19 cellular contexts compared by ENCODE assay signal in the genomic region with DNA sequence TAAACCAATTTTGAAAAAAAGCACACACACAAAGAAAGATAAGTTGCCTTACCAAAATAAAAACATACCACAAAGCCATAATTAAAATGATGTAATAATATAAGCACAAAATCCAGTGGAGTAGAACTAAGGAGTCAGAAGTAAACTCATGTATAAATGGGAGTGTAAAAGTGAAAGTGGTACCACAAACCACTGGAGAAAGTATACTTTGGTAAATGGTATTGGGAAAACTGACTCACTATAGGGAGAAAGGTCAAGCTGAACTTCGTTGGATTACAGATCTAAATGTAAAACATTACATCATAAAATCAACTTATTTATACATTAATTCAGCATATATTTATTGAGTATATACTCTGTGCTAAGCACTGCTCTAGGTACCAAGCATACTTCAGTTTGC. TPM values are rescaled to one million over a fixed set of nuclear protein-coding genes. Genes with fewer than 3 reads are reported as not detected.
A peak's percentile ranks its signal among the peaks of the same experiment; 100 is the strongest.
DNase-seq lines count a peak whose midpoint lies in the region; FAIRE-seq and TF ChIP-seq lines count a peak whose summit lies in the region.
"Had no signal": no experiment of that assay in that cellular context is flagged by ENCODE, and none has a peak within 500 bp of the region (broad histone marks: within the 10 kb centered on the region; RNA-seq: fewer than 3 reads in every experiment).

No MANE protein-coding gene starts in this region.

- H2BK12ac ChIP-seq in mesenchymal stem cell (ENCODE audit: low read length in 2 of 2), result no peak overlapping the region

- H3K9ac ChIP-seq in astrocyte (ENCODE audit: low read length) (no peak overlapping the region), mesenchymal stem cell (ENCODE audit: low read length) (no peak overlapping the region)

- no peaks in the 10 kb centered on the region for H3K4me1 ChIP-seq in astrocyte (ENCODE audit: insufficient read depth, low read length)
- no peaks in the 10 kb centered on the region for H3K4me1 ChIP-seq in mesenchymal stem cell (ENCODE audit: control insufficient read depth, insufficient read depth, low read depth, low read length)
- H3K4me1 ChIP-seq: A549 had no signal

- H3K14ac ChIP-seq in mesenchymal stem cell (ENCODE audit: low read length in 2 of 2), result no peak overlapping the region

- no peaks in the 10 kb centered on the region for H3K36me3 ChIP-seq in astrocyte (ENCODE audit: insufficient read depth, low read length)
- H3K36me3 ChIP-seq in mesenchymal stem cell (ENCODE audit: control insufficient read depth in 1 of 2, insufficient read depth in 2 of 2, low read depth in 1 of 2, low read length in 2 of 2), result no peaks in the 10 kb centered on the region

- H2AK5ac ChIP-seq in mesenchymal stem cell (ENCODE audit: low read length, severe bottlenecking), result no peak overlapping the region

- no peak for FAIRE-seq in astrocyte (lab: Jason Lieb, UNC)
- FAIRE-seq: A549, H54 had no signal

- no peak overlapping the region for H3K23ac ChIP-seq in mesenchymal stem cell (ENCODE audit: low read length in 2 of 2)

- H2AFZ ChIP-seq in astrocyte (ENCODE audit: low read depth, low read length) (no peak overlapping the region), mesenchymal stem cell (ENCODE audit: low read depth, low read length) (no peak overlapping the region)

- no peaks in the 10 kb centered on the region for H4K20me1 ChIP-seq in astrocyte (ENCODE audit: insufficient read depth, low read length)

- H3K27me3 ChIP-seq in astrocyte (ENCODE audit: insufficient read depth, low read length) (no peaks in the 10 kb centered on the region), mesenchymal stem cell (ENCODE audit: control insufficient read depth in 1 of 2, insufficient read depth in 1 of 2, low read length in 2 of 2) (no peaks in the 10 kb centered on the region)

- H3K27me3 Mint-ChIP-seq in astrocyte (ENCODE audit: low read depth, unreplicated experiment), result peaks cover 2% of the 10 kb centered on the region

- no peaks in the 10 kb centered on the region for H3K36me3 Mint-ChIP-seq in astrocyte (ENCODE audit: low read depth, unreplicated experiment)

- H4K91ac ChIP-seq in mesenchymal stem cell (ENCODE audit: low read length), result no peak overlapping the region

- no peaks in the 10 kb centered on the region for H3K9me3 ChIP-seq in astrocyte (ENCODE audit: insufficient read depth, low read depth, low read length)
- no peaks in the 10 kb centered on the region for H3K9me3 ChIP-seq in mesenchymal stem cell (ENCODE audit: control insufficient read depth, low read length)
- H3K9me3 ChIP-seq: A549 had no signal

- TF ChIP-seq CTCF in astrocyte (IDR thresholded peaks at IDR 0.05; ENCODE audit: insufficient read depth, low read depth, low read length), result no peak

- no peak overlapping the region for H3K4me3 ChIP-seq in astrocyte (ENCODE audit: insufficient read depth, low read depth, low read length)
- H3K4me3 ChIP-seq in mesenchymal stem cell (ENCODE audit: insufficient read depth in 1 of 2, low read depth in 1 of 2, low read length in 2 of 2), result no peak overlapping the region
- H3K4me3 ChIP-seq: A549 had no signal

- DNase-seq in ELR (ENCODE audit: low read depth) (peak; percentile 10), astrocyte (ENCODE audit: low read depth) (peak; percentile 29), fibroblast of peridontal ligament (ENCODE audit: extremely low read depth) (peak; percentile 66), mesenchymal stem cell (peak; percentile 6), NCI-H2081 (lab: John Stamatoyannopoulos, UW) (no peak), COLO668 (lab: John Stamatoyannopoulos, UW; ENCODE audit: unreplicated experiment) (no peak), HPDE6-E6E7 (ENCODE audit: extremely low spot score) (no peak)
- no peak for DNase-seq in activated naive CD4-positive, alpha-beta T cell (lab: John Stamatoyannopoulos, UW)
- DNase-seq: C1 segment of cervical spinal cord, DMS 273 treated with DMSO at 0.1 percent for 48 hours, NCI-H1417 treated with DMSO at 0.1 percent for 48 hours, NCI-H1930, NCI-H2171, NCI-H446, NCI-H69, RPMI8226, SIG-M5 had no signal

- H2BK120ac ChIP-seq in mesenchymal stem cell (ENCODE audit: low read depth, low read length), result no peak overlapping the region

- no peaks in the 10 kb centered on the region for H3K79me1 ChIP-seq in mesenchymal stem cell (replicated peaks; ENCODE audit: low read length, poor library complexity, severe bottlenecking)

- H2BK5ac ChIP-seq in mesenchymal stem cell (ENCODE audit: low read depth, low read length, poor library complexity, severe bottlenecking), result no peak overlapping the region

- no peak overlapping the region for H3K27ac ChIP-seq in astrocyte (ENCODE audit: low read depth, low read length)
- no peak overlapping the region for H3K27ac ChIP-seq in mesenchymal stem cell (ENCODE audit: low read length, poor library complexity, severe bottlenecking)
- H3K27ac ChIP-seq: A549 had no signal

- no peak overlapping the region for H3K4ac ChIP-seq in mesenchymal stem cell (ENCODE audit: low read depth in 1 of 2, low read length in 2 of 2)

- WGBS in mesenchymal stem cell, result no CpG with 5 or more reads among the region's 1 CpG

- H3K4me2 ChIP-seq in astrocyte (ENCODE audit: low read length), result no peak overlapping the region
- H3K4me2 ChIP-seq in mesenchymal stem cell (ENCODE audit: low read length, poor library complexity, severe bottlenecking), result no peak overlapping the region
- H3K4me2 ChIP-seq: A549 had no signal

- H3K9me3 Mint-ChIP-seq in astrocyte (ENCODE audit: unreplicated experiment), result no peaks in the 10 kb centered on the region

- H3K4me1 Mint-ChIP-seq in astrocyte (ENCODE audit: low read depth, unreplicated experiment), result no peaks in the 10 kb centered on the region

- no peak overlapping the region for H3K18ac ChIP-seq in mesenchymal stem cell (ENCODE audit: low read depth in 1 of 2, low read length in 2 of 2)

- H3K27ac Mint-ChIP-seq in astrocyte (ENCODE audit: unreplicated experiment), result no peak overlapping the region

- no peak overlapping the region for H3K4me3 Mint-ChIP-seq in astrocyte (ENCODE audit: unreplicated experiment)

- H2BK15ac ChIP-seq in mesenchymal stem cell (ENCODE audit: low read depth, poor library complexity, severe bottlenecking), result no peak overlapping the region

- no peaks in the 10 kb centered on the region for H3K79me2 ChIP-seq in astrocyte (ENCODE audit: insufficient read depth, low read length)

- no peak overlapping the region for H4K8ac ChIP-seq in mesenchymal stem cell (ENCODE audit: low read length)

RNA-seq across cellular contexts. Expression of gene HHIP, which starts 46.3 kb away (rescaled TPM):
- total RNA-seq in astrocyte, result 4.0 and 6.3 TPM in 2 replicates
- 0.01 TPM for polyA plus RNA-seq in mesenchymal stem cell (2013, experiment 1 of 2)
- under 0.01 TPM for polyA plus RNA-seq in mesenchymal stem cell (2013, experiment 2 of 2)

Comparison
In these comparisons a context has a peak if more than half of its experiments do, and no peak if none do; other contexts are left out.
1. DNase-seq: peak in ELR (single experiment), astrocyte (single experiment), fibroblast of peridontal ligament (single experiment) and mesenchymal stem cell (single experiment); none in NCI-H2081 (0 of 2), activated naive CD4-positive, alpha-beta T cell (0 of 4), COLO668 (single experiment) and HPDE6-E6E7 (single experiment).